Comparison of ENCODE assay signal across 9 cellular contexts in genomic region chr11:64843971-64844329, GRCh38. TPM values are rescaled to one million over a fixed set of nuclear protein-coding genes. Genes with fewer than 3 reads are reported as not detected.
DNase-seq lines count a peak whose midpoint lies in the region; ATAC-seq and TF ChIP-seq lines count a peak whose summit lies in the region.
"Had no signal": no experiment of that assay in that cellular context is flagged by ENCODE, and none has a peak within 500 bp of the region (broad histone marks: within the 10 kb centered on the region; RNA-seq: fewer than 3 reads in every experiment).

No MANE protein-coding gene starts in this region.

- no peaks in the 10 kb centered on the region for H3K27me3 ChIP-seq in hepatocyte

- 34% methylated on average over 12 of the region's 19 CpGs for WGBS in hepatocyte (ENCODE audit: low lambda C conversion rate, missing lambda C conversion rate)

- H3K36me3 Mint-ChIP-seq in T-cell = peaks cover 3% of the 10 kb centered on the region

- ATAC-seq in T-cell (replicated peaks in 1 of 4) (peak in 2 of 4 experiments; percentile 1), HG02884 (IDR thresholded peaks at IDR 0.05; ENCODE audit: unreplicated experiment) (no peak), GM19452 (IDR thresholded peaks at IDR 0.05; ENCODE audit: unreplicated experiment) (no peak)

- H4K20me1 ChIP-seq in hepatocyte (ENCODE audit: insufficient read depth, poor library complexity, severe bottlenecking) = no peaks in the 10 kb centered on the region

- no peaks in the 10 kb centered on the region for H3K36me3 ChIP-seq in hepatocyte (replicated peaks; ENCODE audit: insufficient read depth, low read depth)

- H3K27ac ChIP-seq in hepatocyte (peak overlapping the region; percentile 91), skin epidermis (peak overlapping the region; percentile 46 to 93 (median 83))

- H3K79me2 ChIP-seq in hepatocyte = peaks cover 15% of the 10 kb centered on the region

- no peak for TF ChIP-seq CTCF in hepatocyte (IDR thresholded peaks at IDR 0.05; ENCODE audit: poor library complexity)

- CTCF ChIA-PET in T-cell (lab: Charles Lee) = interaction anchor here (0.5 to 1.6 kb wide), 13 partner anchors 28 to 248 kb away, joined by 3 to 8 read pairs (median 3); partner anchors contain the start of genes MAP4K2 (in 1 of the 2), MEN1 (in 1 of the 2) and PPP2R5B (in 1 of the 2)

- peak overlapping the region; percentile 80 for H3K4me3 ChIP-seq in hepatocyte
- H3K4me3 ChIP-seq in skin epidermis = peak overlapping the region; percentile 38 to 58 (median 45)

- no peaks in the 10 kb centered on the region for H3K9me3 Mint-ChIP-seq in T-cell

- H2AFZ ChIP-seq in hepatocyte = peak overlapping the region; percentile 77

- no peaks in the 10 kb centered on the region for H3K9me2 ChIP-seq in hepatocyte (replicated peaks; ENCODE audit: insufficient read depth)

- peak overlapping the region; percentile 72 to 92 for H3K27ac Mint-ChIP-seq in T-cell

- peak; percentile 44 for DNase-seq in NCI-H345 (lab: John Stamatoyannopoulos, UW)
- no peak for DNase-seq in NCI-H345 treated with DMSO at 0.1 percent for 48 hours (lab: John Stamatoyannopoulos, UW; ENCODE audit: unreplicated experiment)
- no peak for DNase-seq in T-cell
- DNase-seq in hepatocyte (ENCODE audit: low spot score) = no peak
- DNase-seq in UCSD-AML1 (lab: John Stamatoyannopoulos, UW; ENCODE audit: unreplicated experiment) = no peak
- DNase-seq: NCI-H524 treated with DMSO at 0.1 percent for 48 hours had no signal

- POLR2A ChIA-PET in T-cell (lab: Charles Lee) = interaction anchor here in 1 of 2 donors (0.6 kb wide), 1 partner anchor 47 kb away, joined by 3 read pairs; no protein-coding TSS in a partner anchor

- H3K4me2 ChIP-seq in hepatocyte = peak overlapping the region; percentile 87

- H3K4me1 Mint-ChIP-seq in T-cell = peaks cover 31 to 39% (median 35%) of the 10 kb centered on the region in 3 donors

- peak overlapping the region; percentile 81 to 86 (median 85) for H3K4me3 Mint-ChIP-seq in T-cell

- no peaks in the 10 kb centered on the region for H3K9me3 ChIP-seq in hepatocyte (ENCODE audit: low read depth)

- no peaks in the 10 kb centered on the region for H3K27me3 Mint-ChIP-seq in T-cell

- H3K4me1 ChIP-seq in hepatocyte (ENCODE audit: insufficient read depth) = peaks cover 32% of the 10 kb centered on the region

RNA-seq across cellular contexts. Expression of gene CDC42BPG, which starts 0.5 kb away (rescaled TPM):
- 10 to 100 TPM in 1 of 5 donors, 1 to 10 TPM in 4; 7.4 to 10.5 (median 9.1) TPM for total RNA-seq in T-cell
- total RNA-seq in hepatocyte = 6.5 and 8.4 TPM in 2 replicates
- 3.1 and 5.5 TPM in 2 replicates for polyA plus RNA-seq in hepatocyte

RNA-seq across cellular contexts. Expression of gene MEN1, which starts 33.6 kb away (rescaled TPM):
- total RNA-seq in T-cell (10 to 100 TPM; 31.7 to 62.0 (median 49.6) TPM), hepatocyte (14.1 and 18.6 TPM in 2 replicates)
- 49.1 and 49.9 TPM in 2 replicates for polyA plus RNA-seq in hepatocyte

RNA-seq across cellular contexts. Expression of gene EHD1, which starts 34.5 kb away (rescaled TPM):
- total RNA-seq in T-cell (100 to 1,000 TPM; 126 to 286 (median 269) TPM), hepatocyte (44.8 and 52.4 TPM in 2 replicates)
- polyA plus RNA-seq in hepatocyte = 66.6 and 69.5 TPM in 2 replicates

RNA-seq across cellular contexts. Expression of gene MAP4K2, which starts 40.9 kb away (rescaled TPM):
- total RNA-seq in T-cell (100 to 1,000 TPM in 3 of 5 donors, 10 to 100 TPM in 2; 80.9 to 131 (median 102) TPM), hepatocyte (7.8 and 23.5 TPM in 2 replicates)
- polyA plus RNA-seq in hepatocyte = 9.0 and 13.2 TPM in 2 replicates
